Comparison of ENCODE assay signal across 8 cellular contexts in the genomic region with DNA sequence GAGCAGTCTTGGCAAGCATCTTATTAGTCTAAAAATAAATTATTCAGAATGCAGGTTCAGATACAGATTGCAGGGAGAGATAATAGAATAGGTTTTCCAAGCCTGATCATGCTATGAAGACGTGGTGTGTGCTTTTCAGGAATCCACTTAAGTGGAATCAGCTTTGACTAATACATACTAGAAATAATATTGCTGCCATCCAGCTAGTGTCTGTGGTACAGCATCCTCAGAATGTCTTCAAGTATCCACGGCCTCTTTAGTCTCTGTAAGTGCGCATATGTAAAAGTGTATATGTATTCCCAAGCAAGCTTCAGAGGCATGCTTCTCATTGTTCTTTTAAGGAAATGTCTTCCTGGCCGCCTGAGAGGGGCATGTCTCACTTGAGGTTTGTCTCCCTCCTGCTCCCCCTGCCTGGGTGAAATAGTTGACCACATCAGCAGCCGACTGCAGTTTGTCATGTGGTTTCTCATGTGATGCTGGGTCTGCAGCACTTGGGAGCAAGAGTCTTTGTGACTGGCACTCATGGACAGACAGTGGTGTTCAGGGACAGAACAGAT.
DNase-seq lines count a peak whose midpoint lies in the region; ATAC-seq lines count a peak whose summit lies in the region.

No MANE protein-coding gene starts in this region.

- DNase-seq in A172 (ENCODE audit: low spot score) (peak; percentile 7), HCEC 1CT (peak; percentile 7), glomerular visceral epithelial cell (ENCODE audit: extremely low spot score) (peak; percentile 92), 8988T (no peak), GDM1 (lab: John Stamatoyannopoulos, UW) (no peak)
- no peak for DNase-seq in T-helper 2 cell treated with Interferon-gamma antibody and Interleukin-4, amounts not matched to agents 5 μg/mL and 100 μg/mL, for 36 hours (ENCODE audit: low spot score)

- H3K27ac ChIP-seq in rectal smooth muscle tissue (ENCODE audit: low read depth, low read length) = peak overlapping the region; percentile 7

- peaks cover 40% of the 10 kb centered on the region for H3K27me3 Mint-ChIP-seq in T-helper 2 cell treated with Interferon-gamma antibody and Interleukin-4, amounts not matched to agents 5 μg/mL and 100 μg/mL, for 36 hours (ENCODE audit: low read depth)

- no peaks in the 10 kb centered on the region for H3K36me3 ChIP-seq in rectal smooth muscle tissue (ENCODE audit: control insufficient read depth, insufficient read depth, low read length)

- peak overlapping the region; percentile 40 for H3K4me3 ChIP-seq in rectal smooth muscle tissue (ENCODE audit: low read length)

- peak overlapping the region; percentile 65 for H3K27ac Mint-ChIP-seq in T-helper 2 cell treated with Interferon-gamma antibody and Interleukin-4, amounts not matched to agents 5 μg/mL and 100 μg/mL, for 36 hours

- H3K27me3 ChIP-seq in rectal smooth muscle tissue (ENCODE audit: control insufficient read depth, insufficient read depth, low read length) = no peaks in the 10 kb centered on the region

- H3K4me1 Mint-ChIP-seq in T-helper 2 cell treated with Interferon-gamma antibody and Interleukin-4, amounts not matched to agents 5 μg/mL and 100 μg/mL, for 36 hours (ENCODE audit: low read depth) = peaks cover 28% of the 10 kb centered on the region

- peaks cover 26% of the 10 kb centered on the region for H3K4me1 ChIP-seq in rectal smooth muscle tissue (ENCODE audit: control insufficient read depth, insufficient read depth, low read length)

- H3K36me3 Mint-ChIP-seq in T-helper 2 cell treated with Interferon-gamma antibody and Interleukin-4, amounts not matched to agents 5 μg/mL and 100 μg/mL, for 36 hours (ENCODE audit: low read depth) = no peaks in the 10 kb centered on the region

- peak overlapping the region; percentile 77 for H3K4me3 Mint-ChIP-seq in T-helper 2 cell treated with Interferon-gamma antibody and Interleukin-4, amounts not matched to agents 5 μg/mL and 100 μg/mL, for 36 hours

- no peak for ATAC-seq in HG03159 (IDR thresholded peaks at IDR 0.05; ENCODE audit: unreplicated experiment)

- H3K9me3 Mint-ChIP-seq in T-helper 2 cell treated with Interferon-gamma antibody and Interleukin-4, amounts not matched to agents 5 μg/mL and 100 μg/mL, for 36 hours = no peaks in the 10 kb centered on the region

- no peak overlapping the region for H3K9ac ChIP-seq in rectal smooth muscle tissue (ENCODE audit: low read length)

Comparison
In these comparisons a context has a peak if more than half of its experiments do, and no peak if none do; other contexts are left out.
1. DNase-seq: peak in A172 (single experiment), HCEC 1CT (single experiment) and glomerular visceral epithelial cell (single experiment); none in T-helper 2 cell treated with Interferon-gamma antibody and Interleukin-4, amounts not matched to agents 5 μg/mL and 100 μg/mL, for 36 hours (single experiment), 8988T (single experiment) and GDM1 (single experiment).